1 cellular context compared by ENCODE assay signal in genomic region chr1:181190362-181191035, GRCh38.
TF ChIP-seq lines count a peak whose summit lies in the region.

No MANE protein-coding gene starts in this region.

TF ChIP-seq in SK-N-SH, 30 proteins besides CTCF, POLR2A, EP300 and RAD21 (continued from another document):
- no peak for TF ChIP-seq REST (IDR thresholded peaks at IDR 0.05; ENCODE audit: low read depth, low read length)
